In genomic region chr15:42547926-42548257, GRCh38 we compare ENCODE assay signal across 8 cellular contexts. TPM values are rescaled to one million over a fixed set of nuclear protein-coding genes. Genes with fewer than 3 reads are reported as not detected.
DNase-seq lines count a peak whose midpoint lies in the region; ATAC-seq, FAIRE-seq and TF ChIP-seq lines count a peak whose summit lies in the region.

No MANE protein-coding gene starts in this region.

- peaks cover 50% of the 10 kb centered on the region for H3K4me1 Mint-ChIP-seq in activated T-cell treated with anti-CD3 and anti-CD28 coated beads, Interleukin-2, amount 50 U/mL, for 72 hours (ENCODE audit: low read depth)
- H3K4me1 Mint-ChIP-seq in naive B cell: peaks cover 28 to 44% (median 36%) of the 10 kb centered on the region in 3 donors

- no peaks in the 10 kb centered on the region for H3K9me3 ChIP-seq in PC-3 (ENCODE audit: low read length)
- H3K9me3 ChIP-seq in endothelial cell of umbilical vein (replicated peaks; ENCODE audit: control insufficient read depth, insufficient read depth, low read length): no peaks in the 10 kb centered on the region

- H3K4me2 ChIP-seq in PC-3 (ENCODE audit: low read length) (peak overlapping the region; percentile 88), endothelial cell of umbilical vein (ENCODE audit: insufficient read depth, low read length) (peak overlapping the region; percentile 95)

- in situ Hi-C loops in KBM-7 (cut with MboI; ENCODE audit: low pct_unique_long_range_greater_than_20kb, low sequenced_read_pairs) (no loop called here), GM13977 (cut with MboI; ENCODE audit: low pct_unique_long_range_greater_than_20kb, low sequenced_read_pairs, unreplicated experiment) (no loop called here)

- H3F3A ChIP-seq in PC-3 (ENCODE audit: low read length, unreplicated experiment): no peaks in the 10 kb centered on the region

- dilution Hi-C loops in endothelial cell of umbilical vein (cut with MboI; ENCODE audit: extremely low pct_ligation_motif_present, low sequenced_read_pairs): no loop called here

- H3K9me1 ChIP-seq in endothelial cell of umbilical vein (replicated peaks; ENCODE audit: control insufficient read depth, extremely low read depth, insufficient read depth, low read length): no peaks in the 10 kb centered on the region

- BruUV-seq in PC-3 (replicated peaks; lab: Mats Ljungman, UMichigan) (no TSS peak), endothelial cell of umbilical vein (replicated peaks; lab: Mats Ljungman, UMichigan) (TSS peak; percentile 51)

- intact Hi-C loops in PC-3 (cut with micrococcal nuclease): loop anchor here (1.0 to 5.0 kb wide), 3 partner anchors 34 to 102 kb away; partner anchors contain the start of gene SNAP23
- intact Hi-C loops in endothelial cell of umbilical vein (cut with micrococcal nuclease): loop anchor here (1.0 to 2.0 kb wide), 3 partner anchors 27 to 102 kb away; partner anchors contain the start of genes SNAP23 and STARD9

- no peaks in the 10 kb centered on the region for H3K27me3 Mint-ChIP-seq in activated T-cell treated with anti-CD3 and anti-CD28 coated beads, Interleukin-2, amount 50 U/mL, for 72 hours (ENCODE audit: low read depth)
- H3K27me3 Mint-ChIP-seq in naive B cell: no peaks in the 10 kb centered on the region

- FAIRE-seq in endothelial cell of umbilical vein (lab: Jason Lieb, UNC): peak; percentile 4

- H3K36me3 ChIP-seq in PC-3 (ENCODE audit: low read depth, low read length) (peaks cover 9% of the 10 kb centered on the region; the same call in 1 of the 2 replicates), endothelial cell of umbilical vein (ENCODE audit: control insufficient read depth in 2 of 2, extremely low read depth in 1 of 2, insufficient read depth in 2 of 2, low read length in 2 of 2) (peaks cover 6 to 13% of the 10 kb centered on the region in 2 experiments)

- H3K79me2 ChIP-seq in PC-3 (ENCODE audit: low read length) (peaks cover 62% of the 10 kb centered on the region), endothelial cell of umbilical vein (ENCODE audit: control insufficient read depth, insufficient read depth, low read length) (peaks cover 66% of the 10 kb centered on the region)

- POLR2A ChIA-PET in PC-3 (lab: Charles Lee; ENCODE audit: unreplicated experiment): interaction anchor here (0.8 kb wide), 2 partner anchors 27 to 53 kb away, joined by 6 to 8 read pairs; partner anchors contain the start of genes SNAP23 and STARD9
- POLR2A ChIA-PET in endothelial cell of umbilical vein (lab: Charles Lee): interaction anchor here (1.0 kb wide), 1 partner anchor 27 kb away, joined by 3 read pairs; the partner anchor contains the start of gene STARD9

- peaks cover 16% of the 10 kb centered on the region for H3K4me1 ChIP-seq in PC-3 (ENCODE audit: insufficient read depth, low read length)
- H3K4me1 ChIP-seq in endothelial cell of umbilical vein (ENCODE audit: control insufficient read depth, extremely low read depth, insufficient read depth, low read length): peaks cover 27% of the 10 kb centered on the region

- TF ChIP-seq POLR2A in endothelial cell of umbilical vein (IDR thresholded peaks at IDR 0.05; ENCODE audit: low read depth, low read length): no peak

- H3K9me3 Mint-ChIP-seq in activated T-cell treated with anti-CD3 and anti-CD28 coated beads, Interleukin-2, amount 50 U/mL, for 72 hours: no peaks in the 10 kb centered on the region
- no peaks in the 10 kb centered on the region for H3K9me3 Mint-ChIP-seq in naive B cell

- H4K20me1 ChIP-seq in PC-3 (ENCODE audit: low read length) (no peaks in the 10 kb centered on the region), endothelial cell of umbilical vein (replicated peaks; ENCODE audit: control insufficient read depth, extremely low read depth, insufficient read depth, low read length) (peaks cover 2% of the 10 kb centered on the region)

- H3K9ac ChIP-seq in PC-3 (ENCODE audit: low read length): peak overlapping the region; percentile 96
- peak overlapping the region; percentile 80 for H3K9ac ChIP-seq in endothelial cell of umbilical vein (replicated peaks; ENCODE audit: extremely low read depth, insufficient read depth, low read length)

- no peak for ATAC-seq in activated T-cell treated with anti-CD3 and anti-CD28 coated beads, Interleukin-2, amount 50 U/mL, for 72 hours (replicated peaks in 1 of 2)
- ATAC-seq in PC-3: peak; percentile 23
- ATAC-seq in naive B cell (ENCODE audit: low read depth in 2 of 2): peak in 1 of 2 donors; percentile 2

- TF ChIP-seq CTCF in PC-3 (conservative IDR thresholded peaks at IDR 0.05; ENCODE audit: low read depth, low read length): no peak
- TF ChIP-seq CTCF in endothelial cell of umbilical vein (IDR thresholded peaks at IDR 0.05; ENCODE audit: extremely low read depth in 1 of 2, insufficient read depth in 1 of 2, low read depth in 1 of 2, low read length in 2 of 2): no peak
- no peak for TF ChIP-seq CTCF in GM13977 (IDR thresholded peaks at IDR 0.05; ENCODE audit: extremely low read depth, insufficient read depth, missing control alignments)

- DNase-seq in activated T-cell treated with anti-CD3 and anti-CD28 coated beads, Interleukin-2, amount 50 U/mL, for 72 hours: no peak
- DNase-seq in activated T-cell treated with anti-CD3 and anti-CD28 coated beads for 4 hours (no peak), PC-3 (no peak), endothelial cell of umbilical vein (ENCODE audit: low read depth, low spot score) (no peak), naive B cell (no peak), KBM-7 (no peak), GM13977 (ENCODE audit: low spot score) (no peak)
- no peak for DNase-seq in activated CD8-positive, alpha-beta memory T cell treated with anti-CD3 and anti-CD28 coated beads, Interleukin-2, amount 50 U/mL, for 48 hours

- peak overlapping the region; percentile 92 for H3K27ac Mint-ChIP-seq in activated T-cell treated with anti-CD3 and anti-CD28 coated beads, Interleukin-2, amount 50 U/mL, for 72 hours
- peak overlapping the region; percentile 96 to 99 (median 98) for H3K27ac Mint-ChIP-seq in naive B cell

- H3K9me2 ChIP-seq in PC-3 (replicated peaks; ENCODE audit: low read length): no peaks in the 10 kb centered on the region

- no peaks in the 10 kb centered on the region for H3K27me3 ChIP-seq in PC-3 (ENCODE audit: low read length)
- no peaks in the 10 kb centered on the region for H3K27me3 ChIP-seq in endothelial cell of umbilical vein (ENCODE audit: control insufficient read depth in 2 of 2, insufficient read depth in 2 of 2, low read length in 2 of 2)

- H3K27ac ChIP-seq in PC-3 (ENCODE audit: low read length) (peak overlapping the region; percentile 24; the same call in 1 of the 2 replicates), endothelial cell of umbilical vein (ENCODE audit: insufficient read depth, low read depth, low read length) (peak overlapping the region; percentile 41)

- peak overlapping the region; percentile 94 for H3K4me3 ChIP-seq in PC-3 (ENCODE audit: low read length)
- H3K4me3 ChIP-seq in endothelial cell of umbilical vein (replicated peaks in 1 of 3; ENCODE audit: insufficient read depth in 1 of 3, low read depth in 1 of 3, low read length in 3 of 3): peak overlapping the region; percentile 52 to 96 (median 89)

- H3K36me3 Mint-ChIP-seq in activated T-cell treated with anti-CD3 and anti-CD28 coated beads, Interleukin-2, amount 50 U/mL, for 72 hours (ENCODE audit: insufficient read depth in 2 of 2): peaks cover 6 to 15% of the 10 kb centered on the region in 2 donors
- no peaks in the 10 kb centered on the region for H3K36me3 Mint-ChIP-seq in naive B cell

- peak overlapping the region; percentile 93 to 96 for H3K4me3 Mint-ChIP-seq in activated T-cell treated with anti-CD3 and anti-CD28 coated beads, Interleukin-2, amount 50 U/mL, for 72 hours
- H3K4me3 Mint-ChIP-seq in naive B cell: peak overlapping the region; percentile 91 to 99 (median 95)

- CTCF ChIA-PET in PC-3 (lab: Charles Lee) (no interaction called here), endothelial cell of umbilical vein (lab: Charles Lee) (interaction anchor here (1.6 to 2.3 kb wide), 4 partner anchors 14 to 104 kb away, joined by 5 to 15 read pairs (median 6); partner anchors contain the start of gene SNAP23)

- H2AFZ ChIP-seq in PC-3 (ENCODE audit: low read length) (peak overlapping the region; percentile 87), endothelial cell of umbilical vein (ENCODE audit: low read depth, low read length) (peak overlapping the region; percentile 98)

RNA-seq across cellular contexts. Expression of gene LRRC57, which starts 0.7 kb away (rescaled TPM):
- total RNA-seq in activated T-cell treated with anti-CD3 and anti-CD28 coated beads, Interleukin-2, amount 50 U/mL, for 72 hours: 10 to 100 TPM; 26.2 to 29.3 TPM
- 9.1 and 19.0 TPM in 2 replicates for total RNA-seq in PC-3 (2014; rRNA removed)
- total RNA-seq in endothelial cell of umbilical vein: 32.8 and 39.2 TPM in 2 replicates
- 11.2 and 13.4 TPM in 2 replicates for polyA plus RNA-seq in endothelial cell of umbilical vein
- polyA plus RNA-seq in endothelial cell of umbilical vein (2011; cell fraction: cytosol; rRNA removed): 17.5 and 19.2 TPM in 2 replicates
- 11.2 and 12.3 TPM in 2 replicates for polyA plus RNA-seq in endothelial cell of umbilical vein (2011; cell fraction: nucleus; rRNA removed)
- polyA plus RNA-seq in endothelial cell of umbilical vein (2012): 12.6 and 19.2 TPM in 2 replicates
- polyA minus RNA-seq in endothelial cell of umbilical vein: 10.5 and 12.2 TPM in 2 replicates
- polyA minus RNA-seq in endothelial cell of umbilical vein (2011; cell fraction: cytosol; rRNA and poly(A)+ RNA removed): 8.5 TPM
- 4.9 and 9.5 TPM in 2 replicates for polyA minus RNA-seq in endothelial cell of umbilical vein (2011; cell fraction: nucleus; rRNA and poly(A)+ RNA removed)
- 1 to 10 TPM in 5 of 6 donors, under 1 TPM in 1; 0.06 to 8.1 (median 7.0) TPM for polyA plus RNA-seq in naive B cell (ENCODE audit: low read depth in 6 of 6)

RNA-seq across cellular contexts. Expression of gene HAUS2, which starts 0.7 kb away (rescaled TPM):
- total RNA-seq in activated T-cell treated with anti-CD3 and anti-CD28 coated beads, Interleukin-2, amount 50 U/mL, for 72 hours: 10 to 100 TPM; 32.1 to 43.6 TPM
- 36.5 and 44.1 TPM in 2 replicates for total RNA-seq in PC-3 (2014; rRNA removed)
- total RNA-seq in endothelial cell of umbilical vein: 33.5 and 37.8 TPM in 2 replicates
- polyA plus RNA-seq in endothelial cell of umbilical vein: 9.9 and 12.6 TPM in 2 replicates
- 21.0 and 21.6 TPM in 2 replicates for polyA plus RNA-seq in endothelial cell of umbilical vein (2011; cell fraction: cytosol; rRNA removed)
- polyA plus RNA-seq in endothelial cell of umbilical vein (2011; cell fraction: nucleus; rRNA removed): 8.0 and 11.9 TPM in 2 replicates
- 18.0 and 30.5 TPM in 2 replicates for polyA plus RNA-seq in endothelial cell of umbilical vein (2012)
- 6.0 and 8.8 TPM in 2 replicates for polyA minus RNA-seq in endothelial cell of umbilical vein
- polyA minus RNA-seq in endothelial cell of umbilical vein (2011; cell fraction: cytosol; rRNA and poly(A)+ RNA removed): 13.2 TPM
- polyA minus RNA-seq in endothelial cell of umbilical vein (2011; cell fraction: nucleus; rRNA and poly(A)+ RNA removed): 5.6 and 8.0 TPM in 2 replicates
- 10 to 100 TPM; 13.1 to 32.8 (median 22.3) TPM for polyA plus RNA-seq in naive B cell (ENCODE audit: low read depth in 6 of 6)

RNA-seq across cellular contexts. Expression of gene STARD9, which starts 27.5 kb away (rescaled TPM):
- total RNA-seq in activated T-cell treated with anti-CD3 and anti-CD28 coated beads, Interleukin-2, amount 50 U/mL, for 72 hours: 1 to 10 TPM; 5.1 to 6.3 TPM
- total RNA-seq in PC-3 (2014; rRNA removed) (4.9 and 5.0 TPM in 2 replicates), endothelial cell of umbilical vein (17.2 and 17.5 TPM in 2 replicates)
- polyA plus RNA-seq in endothelial cell of umbilical vein (3.7 and 4.6 TPM in 2 replicates), naive B cell (ENCODE audit: low read depth in 6 of 6) (1 to 10 TPM in 3 of 6 donors, under 1 TPM in 3; 0.28 to 1.9 (median 0.91) TPM)
- 2.1 and 2.5 TPM in 2 replicates for polyA plus RNA-seq in endothelial cell of umbilical vein (2011; cell fraction: cytosol; rRNA removed)
- polyA plus RNA-seq in endothelial cell of umbilical vein (2011; cell fraction: nucleus; rRNA removed): 30.4 and 34.8 TPM in 2 replicates
- 4.2 and 4.3 TPM in 2 replicates for polyA plus RNA-seq in endothelial cell of umbilical vein (2012)
- polyA minus RNA-seq in endothelial cell of umbilical vein: 22.7 and 26.6 TPM in 2 replicates
- polyA minus RNA-seq in endothelial cell of umbilical vein (2011; cell fraction: cytosol; rRNA and poly(A)+ RNA removed): 1.2 TPM
- polyA minus RNA-seq in endothelial cell of umbilical vein (2011; cell fraction: nucleus; rRNA and poly(A)+ RNA removed): 25.2 and 28.8 TPM in 2 replicates

RNA-seq across cellular contexts. Expression of gene SNAP23, which starts 52.5 kb away (rescaled TPM):
- total RNA-seq in activated T-cell treated with anti-CD3 and anti-CD28 coated beads, Interleukin-2, amount 50 U/mL, for 72 hours: 10 to 100 TPM; 72.0 to 79.7 TPM
- 40.2 and 45.1 TPM in 2 replicates for total RNA-seq in PC-3 (2014; rRNA removed)
- 126 and 141 TPM in 2 replicates for total RNA-seq in endothelial cell of umbilical vein
- polyA plus RNA-seq in endothelial cell of umbilical vein: 56.5 and 152 TPM in 2 replicates
- 72.1 and 79.9 TPM in 2 replicates for polyA plus RNA-seq in endothelial cell of umbilical vein (2011; cell fraction: cytosol; rRNA removed)
- polyA plus RNA-seq in endothelial cell of umbilical vein (2011; cell fraction: nucleus; rRNA removed): 115 and 178 TPM in 2 replicates
- polyA plus RNA-seq in endothelial cell of umbilical vein (2012): 152 and 194 TPM in 2 replicates
- polyA minus RNA-seq in endothelial cell of umbilical vein: 60.5 and 68.5 TPM in 2 replicates
- polyA minus RNA-seq in endothelial cell of umbilical vein (2011; cell fraction: cytosol; rRNA and poly(A)+ RNA removed): 11.0 TPM
- 54.5 and 72.7 TPM in 2 replicates for polyA minus RNA-seq in endothelial cell of umbilical vein (2011; cell fraction: nucleus; rRNA and poly(A)+ RNA removed)
- 100 to 1,000 TPM; 156 to 209 (median 175) TPM for polyA plus RNA-seq in naive B cell (ENCODE audit: low read depth in 6 of 6)

RNA-seq across cellular contexts. Expression of gene ZNF106, which starts 57.0 kb away (rescaled TPM):
- total RNA-seq in activated T-cell treated with anti-CD3 and anti-CD28 coated beads, Interleukin-2, amount 50 U/mL, for 72 hours: 10 to 100 TPM; 51.1 to 66.2 TPM
- total RNA-seq in PC-3 (2014; rRNA removed) (25.6 and 26.8 TPM in 2 replicates), endothelial cell of umbilical vein (51.2 and 53.5 TPM in 2 replicates)
- polyA plus RNA-seq in endothelial cell of umbilical vein (16.7 and 18.9 TPM in 2 replicates), naive B cell (ENCODE audit: low read depth in 6 of 6) (10 to 100 TPM; 24.1 to 87.1 (median 52.0) TPM)
- 16.3 and 17.3 TPM in 2 replicates for polyA plus RNA-seq in endothelial cell of umbilical vein (2011; cell fraction: cytosol; rRNA removed)
- 17.8 and 18.5 TPM in 2 replicates for polyA plus RNA-seq in endothelial cell of umbilical vein (2011; cell fraction: nucleus; rRNA removed)
- polyA plus RNA-seq in endothelial cell of umbilical vein (2012): 29.7 and 40.7 TPM in 2 replicates
- polyA minus RNA-seq in endothelial cell of umbilical vein: 86.9 and 96.7 TPM in 2 replicates
- polyA minus RNA-seq in endothelial cell of umbilical vein (2011; cell fraction: cytosol; rRNA and poly(A)+ RNA removed): 48.4 TPM
- 33.3 and 54.0 TPM in 2 replicates for polyA minus RNA-seq in endothelial cell of umbilical vein (2011; cell fraction: nucleus; rRNA and poly(A)+ RNA removed)
